In the genomic region with DNA sequence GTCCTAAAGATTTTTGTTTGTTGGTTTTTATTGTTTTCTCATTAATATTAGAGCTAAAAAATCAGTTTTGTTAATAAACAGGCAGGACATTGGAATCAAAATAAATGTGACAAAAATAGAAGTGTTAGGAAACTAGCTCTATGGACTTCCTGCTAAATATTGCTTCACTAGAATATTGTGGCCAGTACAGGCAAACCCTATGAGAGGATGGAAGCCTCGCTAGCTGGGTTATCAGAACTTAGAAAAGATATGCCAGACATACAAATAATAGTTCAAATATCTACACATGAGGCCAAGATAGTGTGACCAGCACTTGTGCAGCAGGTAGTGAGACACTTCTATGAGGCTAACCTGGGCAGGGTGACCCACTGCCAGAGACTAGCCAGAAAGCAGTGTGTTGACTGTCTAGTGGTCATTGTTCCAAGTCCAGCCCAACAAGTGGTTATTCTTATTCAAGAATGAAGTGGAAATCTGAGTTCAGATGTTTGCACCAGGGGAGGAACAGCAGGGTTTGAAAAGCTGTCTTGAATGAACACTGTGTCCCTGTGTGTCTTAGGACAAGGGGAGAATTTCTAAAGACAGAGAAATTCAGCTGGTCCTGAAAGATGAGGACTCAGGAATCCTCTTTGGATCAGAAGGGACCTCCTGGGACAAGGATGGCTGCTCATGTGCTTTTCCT, we compare ENCODE assay signal across 26 cellular contexts. TPM values are rescaled to one million over a fixed set of nuclear protein-coding genes. Genes with fewer than 3 reads are reported as not detected.
DNase-seq lines count a peak whose midpoint lies in the region; ATAC-seq and TF ChIP-seq lines count a peak whose summit lies in the region.
"Had no signal": no experiment of that assay in that cellular context is flagged by ENCODE, and none has a peak within 500 bp of the region (broad histone marks: within the 10 kb centered on the region; RNA-seq: fewer than 3 reads in every experiment).

No MANE protein-coding gene starts in this region.

- H3K27ac ChIP-seq in BLaER1 treated with 17β-estradiol and CSF1 and Interleukin-3, amounts not matched to agents 10 nM and 100 nM = peak overlapping the region in 4 of 11 experiments; percentile 20 to 51 (median 36); a peak in 6 of 22 replicates
- H3K27ac ChIP-seq in esophagus squamous epithelium (peak overlapping the region in 3 of 4 donors; percentile 18 to 58 (median 54)), right lobe of liver (peak overlapping the region; percentile 23 to 76 (median 76)), stomach (peak overlapping the region in 3 of 5 donors; percentile 1 to 69 (median 43))
- H3K27ac ChIP-seq in naive thymus-derived CD4-positive, alpha-beta T cell (ENCODE audit: low read depth, low read length) = no peak overlapping the region
- H3K27ac ChIP-seq: ovary, WERI-Rb-1 had no signal

- intact Hi-C loops in esophagus squamous epithelium (cut with DNase I) = no loop called here
- intact Hi-C loops in right lobe of liver (cut with DNase I) = no loop called here
- intact Hi-C loops in stomach (cut with DNase I; ENCODE audit: low total_unique reads) = no loop called here
- intact Hi-C loops in naive thymus-derived CD4-positive, alpha-beta T cell (cut with micrococcal nuclease) = no loop called here

- DNase-seq in esophagus squamous epithelium (lab: John Stamatoyannopoulos, UW) = no peak
- peak in 1 of 3 donors; percentile 44 for DNase-seq in right lobe of liver
- DNase-seq in stomach = peak; percentile 29
- no peak for DNase-seq in DMS153 treated with DMSO at 0.1 percent for 48 hours (lab: John Stamatoyannopoulos, UW; ENCODE audit: unreplicated experiment)
- DNase-seq in naive thymus-derived CD4-positive, alpha-beta T cell = no peak
- DNase-seq in NCI-H128 (lab: John Stamatoyannopoulos, UW; ENCODE audit: unreplicated experiment) = no peak
- DNase-seq in NK-92 treated with Interleukin-12 subunit alpha and Interleukin-12 subunit beta, amount 100 ng/mL, for 24 hours (lab: John Stamatoyannopoulos, UW) = no peak
- DNase-seq: ACHN; activated CD4-positive, alpha-beta T cell treated with anti-CD3 and anti-CD28 coated beads, Interleukin-2, amount 10 ng/mL, durations not matched to agents 24 days and 14 days; activated naive CD4-positive, alpha-beta T cell treated with anti-CD3 and anti-CD28 coated beads, Interleukin-2, amount 50 U/mL, for 16 hours; C1 segment of cervical spinal cord; caudate nucleus; glutamatergic neuron; H9; left cardiac atrium; midbrain; NCI-H526; ovary; RPMI8226; stimulated activated naive CD8-positive, alpha-beta T cell treated with anti-CD3 and anti-CD28 coated beads, Interleukin-15, amount 100 ng/mL, for 72 hours; WERI-Rb-1 had no signal

- no peaks in the 10 kb centered on the region for H3K9me3 Mint-ChIP-seq in naive thymus-derived CD4-positive, alpha-beta T cell
- H3K9me3 Mint-ChIP-seq: activated CD4-positive, alpha-beta T cell treated with anti-CD3 and anti-CD28 coated beads, Interleukin-2, amount 10 ng/mL, durations not matched to agents 24 days and 14 days; dendritic cell treated with granulocyte-macrophage colony-stimulating factor and Interleukin-4, amounts not matched to agents 40 ng/mL and 50 ng/mL, for 4 days; H9; nephron had no signal

- no peak overlapping the region for H3K4me3 ChIP-seq in BLaER1 treated with 17β-estradiol and CSF1 and Interleukin-3, amounts not matched to agents 10 nM and 100 nM
- H3K4me3 ChIP-seq in esophagus squamous epithelium (no peak overlapping the region), right lobe of liver (no peak overlapping the region), stomach (no peak overlapping the region)
- H3K4me3 ChIP-seq in naive thymus-derived CD4-positive, alpha-beta T cell (ENCODE audit: low read length) = no peak overlapping the region
- H3K4me3 ChIP-seq: ovary had no signal

- H3K27me3 Mint-ChIP-seq in naive thymus-derived CD4-positive, alpha-beta T cell = no peaks in the 10 kb centered on the region
- H3K27me3 Mint-ChIP-seq: activated CD4-positive, alpha-beta T cell treated with anti-CD3 and anti-CD28 coated beads, Interleukin-2, amount 10 ng/mL, durations not matched to agents 24 days and 14 days; dendritic cell treated with granulocyte-macrophage colony-stimulating factor and Interleukin-4, amounts not matched to agents 40 ng/mL and 50 ng/mL, for 4 days; stimulated activated naive CD8-positive, alpha-beta T cell treated with anti-CD3 and anti-CD28 coated beads, Interleukin-15, amount 100 ng/mL, for 72 hours had no signal

- 65 to 77% methylated on average over 1 of the region's 1 CpG for WGBS in esophagus squamous epithelium, 2 donors
- WGBS in right lobe of liver (ENCODE audit: insufficient coverage, low coverage, low lambda C conversion rate, missing lambda C conversion rate) = 21% methylated on average over 1 of the region's 1 CpG
- 22 to 61% (median 48%) methylated on average over 1 of the region's 1 CpG for WGBS in stomach, 5 donors

- no peaks in the 10 kb centered on the region for H3K36me3 ChIP-seq in BLaER1 treated with 17β-estradiol and CSF1 and Interleukin-3, amounts not matched to agents 10 nM and 100 nM
- H3K36me3 ChIP-seq in esophagus squamous epithelium (no peaks in the 10 kb centered on the region), right lobe of liver (no peaks in the 10 kb centered on the region), stomach (peaks cover 0 to 22% (median 11%) of the 10 kb centered on the region in 4 donors)
- no peaks in the 10 kb centered on the region for H3K36me3 ChIP-seq in naive thymus-derived CD4-positive, alpha-beta T cell (ENCODE audit: control insufficient read depth in 2 of 3, insufficient read depth in 3 of 3, low read length in 3 of 3)
- H3K36me3 ChIP-seq: ovary, WERI-Rb-1 had no signal

- TF ChIP-seq POLR2A in esophagus squamous epithelium (IDR thresholded peaks at IDR 0.05) (no peak), right lobe of liver (IDR thresholded peaks at IDR 0.05) (no peak), stomach (IDR thresholded peaks at IDR 0.05) (no peak)

- no peak overlapping the region for H3K4me3 Mint-ChIP-seq in naive thymus-derived CD4-positive, alpha-beta T cell
- H3K4me3 Mint-ChIP-seq: activated CD4-positive, alpha-beta T cell treated with anti-CD3 and anti-CD28 coated beads, Interleukin-2, amount 10 ng/mL, durations not matched to agents 24 days and 14 days; dendritic cell treated with granulocyte-macrophage colony-stimulating factor and Interleukin-4, amounts not matched to agents 40 ng/mL and 50 ng/mL, for 4 days; H9; nephron; stimulated activated naive CD8-positive, alpha-beta T cell treated with anti-CD3 and anti-CD28 coated beads, Interleukin-15, amount 100 ng/mL, for 72 hours had no signal

- CTCF ChIA-PET in naive thymus-derived CD4-positive, alpha-beta T cell (lab: Charles Lee) = no interaction called here

- H3K27ac Mint-ChIP-seq in naive thymus-derived CD4-positive, alpha-beta T cell = no peak overlapping the region
- H3K27ac Mint-ChIP-seq: activated CD4-positive, alpha-beta T cell treated with anti-CD3 and anti-CD28 coated beads, Interleukin-2, amount 10 ng/mL, durations not matched to agents 24 days and 14 days; dendritic cell treated with granulocyte-macrophage colony-stimulating factor and Interleukin-4, amounts not matched to agents 40 ng/mL and 50 ng/mL, for 4 days; H9; stimulated activated naive CD8-positive, alpha-beta T cell treated with anti-CD3 and anti-CD28 coated beads, Interleukin-15, amount 100 ng/mL, for 72 hours had no signal

- TF ChIP-seq EP300 in stomach (IDR thresholded peaks at IDR 0.05) = no peak

- no peaks in the 10 kb centered on the region for H3K36me3 Mint-ChIP-seq in naive thymus-derived CD4-positive, alpha-beta T cell

- H3K9ac ChIP-seq in BLaER1 treated with 17β-estradiol and CSF1 and Interleukin-3, amounts not matched to agents 10 nM and 100 nM = no peak overlapping the region

- H3K4me1 ChIP-seq in BLaER1 treated with 17β-estradiol and CSF1 and Interleukin-3, amounts not matched to agents 10 nM and 100 nM = peaks cover 0 to 24% (median 6%) of the 10 kb centered on the region in 10 experiments; a peak in 9 of 20 replicates
- H3K4me1 ChIP-seq in esophagus squamous epithelium (no peaks in the 10 kb centered on the region), right lobe of liver (peaks cover 0 to 17% (median 5%) of the 10 kb centered on the region in 4 donors), stomach (peaks cover 7 to 27% (median 15%) of the 10 kb centered on the region in 4 donors)
- no peaks in the 10 kb centered on the region for H3K4me1 ChIP-seq in naive thymus-derived CD4-positive, alpha-beta T cell (ENCODE audit: control insufficient read depth in 2 of 2, insufficient read depth in 2 of 2, low read length in 2 of 2)

- H3K4me1 Mint-ChIP-seq in naive thymus-derived CD4-positive, alpha-beta T cell = no peaks in the 10 kb centered on the region
- H3K4me1 Mint-ChIP-seq: activated CD4-positive, alpha-beta T cell treated with anti-CD3 and anti-CD28 coated beads, Interleukin-2, amount 10 ng/mL, durations not matched to agents 24 days and 14 days; stimulated activated naive CD8-positive, alpha-beta T cell treated with anti-CD3 and anti-CD28 coated beads, Interleukin-15, amount 100 ng/mL, for 72 hours had no signal

- no peak for TF ChIP-seq CTCF in esophagus squamous epithelium (IDR thresholded peaks at IDR 0.05)
- no peak for TF ChIP-seq CTCF in right lobe of liver (IDR thresholded peaks at IDR 0.05)
- no peak for TF ChIP-seq CTCF in stomach (IDR thresholded peaks at IDR 0.05)

- peak overlapping the region in 7 of 11 experiments; percentile 14 to 57 (median 49); a peak in 12 of 22 replicates for H3K4me2 ChIP-seq in BLaER1 treated with 17β-estradiol and CSF1 and Interleukin-3, amounts not matched to agents 10 nM and 100 nM

- ATAC-seq in right lobe of liver = peak; percentile 84 to 91 (median 89)
- no peak for ATAC-seq in naive thymus-derived CD4-positive, alpha-beta T cell
- ATAC-seq: stimulated activated naive CD8-positive, alpha-beta T cell treated with anti-CD3 and anti-CD28 coated beads, Interleukin-15, amount 100 ng/mL, for 72 hours had no signal

- H3K9me3 ChIP-seq in BLaER1 treated with 17β-estradiol and CSF1 and Interleukin-3, amounts not matched to agents 10 nM and 100 nM (replicated peaks in 1 of 11) = no peaks in the 10 kb centered on the region
- H3K9me3 ChIP-seq in esophagus squamous epithelium (no peaks in the 10 kb centered on the region), right lobe of liver (no peaks in the 10 kb centered on the region), stomach (no peaks in the 10 kb centered on the region)
- no peaks in the 10 kb centered on the region for H3K9me3 ChIP-seq in naive thymus-derived CD4-positive, alpha-beta T cell (ENCODE audit: control insufficient read depth in 2 of 3, low read length in 3 of 3)
- H3K9me3 ChIP-seq: ovary had no signal

- POLR2A ChIA-PET in naive thymus-derived CD4-positive, alpha-beta T cell (lab: Charles Lee) = no interaction called here

- no peaks in the 10 kb centered on the region for H4K20me1 ChIP-seq in BLaER1 treated with 17β-estradiol and CSF1 and Interleukin-3, amounts not matched to agents 10 nM and 100 nM

- H3K27me3 ChIP-seq in BLaER1 treated with 17β-estradiol and CSF1 and Interleukin-3, amounts not matched to agents 10 nM and 100 nM = no peaks in the 10 kb centered on the region
- H3K27me3 ChIP-seq in esophagus squamous epithelium (no peaks in the 10 kb centered on the region), right lobe of liver (no peaks in the 10 kb centered on the region), stomach (no peaks in the 10 kb centered on the region)
- no peaks in the 10 kb centered on the region for H3K27me3 ChIP-seq in naive thymus-derived CD4-positive, alpha-beta T cell (ENCODE audit: control insufficient read depth in 2 of 2, insufficient read depth in 2 of 2, low read length in 2 of 2)
- H3K27me3 ChIP-seq: ovary had no signal

RNA-seq across cellular contexts. Expression of gene TSPAN8, which starts 16.4 kb away (rescaled TPM):
- total RNA-seq in esophagus squamous epithelium = 1 to 10 TPM in 2 of 4 donors, not detected in 2; 2.2 to 3.4 TPM
- 10 to 100 TPM in 3 of 6 experiments, 1 to 10 TPM in 3; 2.0 to 12.6 (median 7.8) TPM for total RNA-seq in right lobe of liver
- total RNA-seq in stomach = 100 to 1,000 TPM in 3 of 5 donors, 10 to 100 TPM in 2; 15.8 to 532 (median 122) TPM
- 100 to 1,000 TPM; 122 to 508 (median 211) TPM for polyA plus RNA-seq in stomach
- not detected for total RNA-seq in naive thymus-derived CD4-positive, alpha-beta T cell
- polyA plus RNA-seq in naive thymus-derived CD4-positive, alpha-beta T cell = not detected
- total RNA-seq: activated CD4-positive, alpha-beta T cell treated with anti-CD3 and anti-CD28 coated beads, Interleukin-2, amount 10 ng/mL, durations not matched to agents 24 days and 14 days; H9; T-helper 2 cell treated with Interferon-gamma antibody and Interleukin-4, amounts not matched to agents 100 ng/mL and 5 ng/mL, for 36 hours had no signal
- polyA plus RNA-seq: fibroblast of lung had no signal
